ENCODE assay signal across 1 cellular context in the genomic region with DNA sequence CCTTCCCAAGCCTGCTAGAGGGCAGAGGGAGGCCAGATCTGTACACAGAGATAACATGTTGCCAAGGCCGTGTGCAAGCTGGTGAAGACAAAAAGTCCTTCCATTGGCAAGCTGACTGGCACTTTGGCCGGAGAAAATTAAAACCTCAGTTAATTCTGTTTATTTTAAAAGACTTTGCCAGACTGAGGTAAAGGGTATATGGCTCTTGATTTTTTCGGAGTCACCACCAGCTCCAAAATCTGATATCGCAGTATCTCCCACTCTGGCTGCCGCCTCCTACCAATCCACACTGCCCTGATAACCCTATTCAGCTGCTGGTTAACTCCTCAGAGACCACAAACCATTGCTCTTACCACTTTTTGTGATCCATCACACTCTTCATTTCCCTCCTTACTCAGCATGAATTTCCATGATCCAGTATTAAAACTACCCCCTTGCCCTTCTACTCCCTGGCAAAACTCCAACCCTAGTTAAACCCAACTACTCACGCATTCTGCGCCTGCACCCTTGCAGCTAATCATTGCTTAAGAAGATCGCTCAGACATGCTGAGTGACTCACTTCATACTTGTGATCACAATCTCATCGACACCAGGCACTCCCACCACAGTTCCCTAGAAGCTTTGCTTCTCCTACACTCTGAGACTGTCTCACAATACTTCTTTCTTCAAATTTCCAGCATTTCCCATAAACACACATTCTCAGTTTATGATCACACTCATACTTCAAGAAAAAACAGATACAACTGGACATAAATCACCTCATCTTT.
A peak's percentile ranks its signal among the peaks of the same experiment; 100 is the strongest.
TF ChIP-seq lines count a peak whose summit lies in the region.

No MANE protein-coding gene starts in this region.

TF ChIP-seq in IMR-90, 13 proteins besides CTCF, POLR2A, EP300 and RAD21:
- peak; percentile 98 for TF ChIP-seq CEBPB (IDR thresholded peaks at IDR 0.05; ENCODE audit: low read depth, low read length)
- TF ChIP-seq ELK1 (IDR thresholded peaks at IDR 0.05; ENCODE audit: borderline replicate concordance, low read depth, low read length): no peak
- TF ChIP-seq BHLHE40 (IDR thresholded peaks at IDR 0.05; ENCODE audit: low read depth, low read length): peak; percentile 82
- peak; percentile 60 for TF ChIP-seq RCOR1 (IDR thresholded peaks at IDR 0.05; ENCODE audit: insufficient replicate concordance, low read length)
- TF ChIP-seq SMC3 (IDR thresholded peaks at IDR 0.05; ENCODE audit: low read depth, low read length): no peak
- 0 out of 2 replicates have a peak, but pooled peaks have one; percentile 17 for TF ChIP-seq MXI1 (IDR thresholded peaks at IDR 0.05; ENCODE audit: borderline replicate concordance, low read depth, low read length)
- peak; percentile 86 for TF ChIP-seq FOS (IDR thresholded peaks at IDR 0.05; ENCODE audit: low read depth, low read length)
- TF ChIP-seq NFE2L2 (IDR thresholded peaks at IDR 0.05; ENCODE audit: low read depth, low read length): peak; percentile 42; the same call in 1 of the 2 replicates
- TF ChIP-seq, protein P1, sequence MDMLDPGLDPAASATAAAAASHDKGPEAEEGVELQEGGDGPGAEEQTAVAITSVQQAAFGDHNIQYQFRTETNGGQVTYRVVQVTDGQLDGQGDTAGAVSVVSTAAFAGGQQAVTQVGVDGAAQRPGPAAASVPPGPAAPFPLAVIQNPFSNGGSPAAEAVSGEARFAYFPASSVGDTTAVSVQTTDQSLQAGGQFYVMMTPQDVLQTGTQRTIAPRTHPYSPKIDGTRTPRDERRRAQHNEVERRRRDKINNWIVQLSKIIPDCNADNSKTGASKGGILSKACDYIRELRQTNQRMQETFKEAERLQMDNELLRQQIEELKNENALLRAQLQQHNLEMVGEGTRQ (IDR thresholded peaks at IDR 0.05; ENCODE audit: low read depth, low read length): no peak
- no peak for TF ChIP-seq CHD1 (IDR thresholded peaks at IDR 0.05; ENCODE audit: low read depth, low read length)
- no peak for TF ChIP-seq RFX5 (IDR thresholded peaks at IDR 0.05; ENCODE audit: low read depth, low read length)
- TF ChIP-seq MAZ (IDR thresholded peaks at IDR 0.05; ENCODE audit: borderline replicate concordance, low read depth, low read length): no peak
- peak; percentile 65 for TF ChIP-seq MAFK (IDR thresholded peaks at IDR 0.05; ENCODE audit: low read depth, low read length)
